In genomic region chr20:54122681-54123586, GRCh38 we compare ENCODE assay signal across 1 cellular context.
A peak's percentile ranks its signal among the peaks of the same experiment; 100 is the strongest.
TF ChIP-seq lines count a peak whose summit lies in the region.

No MANE protein-coding gene starts in this region.

TF ChIP-seq in HepG2, 621 proteins besides CTCF, POLR2A, EP300 and RAD21 (continued from another document and continues in another):
- no peak for TF ChIP-seq MEIS1 (CRISPR knock-in tag; IDR thresholded peaks at IDR 0.05; ENCODE audit: borderline replicate concordance)
- peak; percentile 28 for TF ChIP-seq AGO2 (optimal IDR thresholded peaks at IDR 0.05; ENCODE audit: low read depth, low read length)
- TF ChIP-seq ZNF788 (CRISPR knock-in tag; IDR thresholded peaks at IDR 0.05; ENCODE audit: borderline replicate concordance), result 0 out of 2 replicates have a peak, but pooled peaks have one; percentile 19
- TF ChIP-seq RELA (CRISPR knock-in tag; IDR thresholded peaks at IDR 0.05), result no peak
- no peak for TF ChIP-seq NONO (IDR thresholded peaks at IDR 0.05)
- peak; percentile 48; the same call in 1 of the 2 replicates for TF ChIP-seq NONO (CRISPR knock-in tag; conservative IDR thresholded peaks at IDR 0.05)
- TF ChIP-seq HNF1B (CRISPR knock-in tag; IDR thresholded peaks at IDR 0.05), result 0 out of 2 replicates have a peak, but pooled peaks have one; percentile 63
- peak; percentile 17; the same call in 1 of the 2 replicates for TF ChIP-seq DRAP1 (CRISPR knock-in tag; IDR thresholded peaks at IDR 0.05)
- no peak for TF ChIP-seq PCBP2 (optimal IDR thresholded peaks at IDR 0.05; ENCODE audit: low read depth, low read length, poor library complexity, severe bottlenecking)
- TF ChIP-seq ZNF691 (CRISPR knock-in tag; IDR thresholded peaks at IDR 0.05; ENCODE audit: borderline replicate concordance, low read depth), result 0 out of 2 replicates have a peak, but pooled peaks have one; percentile 27
- TF ChIP-seq ZNF841 (CRISPR knock-in tag; IDR thresholded peaks at IDR 0.05; ENCODE audit: borderline replicate concordance), result 0 out of 2 replicates have a peak, but pooled peaks have one; percentile 51
- no peak for TF ChIP-seq SIN3A (IDR thresholded peaks at IDR 0.05; ENCODE audit: borderline replicate concordance, low read depth, low read length)
- no peak for TF ChIP-seq MEF2D (CRISPR knock-in tag; IDR thresholded peaks at IDR 0.05)
- TF ChIP-seq ONECUT2 (CRISPR knock-in tag; IDR thresholded peaks at IDR 0.05), result no peak
- TF ChIP-seq NFRKB (IDR thresholded peaks at IDR 0.05), result no peak
- peak; percentile 63 for TF ChIP-seq ZNF775 (CRISPR knock-in tag; IDR thresholded peaks at IDR 0.05; ENCODE audit: borderline replicate concordance)
- TF ChIP-seq RNF219 (CRISPR knock-in tag; IDR thresholded peaks at IDR 0.05), result 0 out of 2 replicates have a peak, but pooled peaks have one; percentile 62
- peak; percentile 71 for TF ChIP-seq TEAD3 (CRISPR knock-in tag; optimal IDR thresholded peaks at IDR 0.05; ENCODE audit: borderline replicate concordance)
- TF ChIP-seq ZNF318 (CRISPR knock-in tag; IDR thresholded peaks at IDR 0.05), result no peak
- TF ChIP-seq ZNF431 (CRISPR knock-in tag; IDR thresholded peaks at IDR 0.05; ENCODE audit: borderline replicate concordance, low read depth), result 0 out of 2 replicates have a peak, but pooled peaks have one; percentile 77
- 0 out of 2 replicates have a peak, but pooled peaks have one; percentile 3 for TF ChIP-seq SUZ12 (IDR thresholded peaks at IDR 0.05; ENCODE audit: low read depth, low read length)
- TF ChIP-seq MXD4 (CRISPR knock-in tag; IDR thresholded peaks at IDR 0.05), result no peak; the same call in 1 of the 2 replicates
- no peak; the same call in 1 of the 2 replicates for TF ChIP-seq STAG1 (CRISPR knock-in tag; IDR thresholded peaks at IDR 0.05)
- TF ChIP-seq ZNF142 (CRISPR knock-in tag; IDR thresholded peaks at IDR 0.05), result 0 out of 2 replicates have a peak, but pooled peaks have one; percentile 2
- TF ChIP-seq NCOA2 (CRISPR knock-in tag; IDR thresholded peaks at IDR 0.05), result peak; percentile 30
- 0 out of 2 replicates have a peak, but pooled peaks have one; percentile 6 for TF ChIP-seq CHD2 (IDR thresholded peaks at IDR 0.05; ENCODE audit: low read depth, low read length)
- peak; percentile 54; the same call in 1 of the 2 replicates for TF ChIP-seq SMYD3 (CRISPR knock-in tag; IDR thresholded peaks at IDR 0.05)
- no peak for TF ChIP-seq FOXA1 (IDR thresholded peaks at IDR 0.05)
- TF ChIP-seq FOXA1 (CRISPR knock-in tag; IDR thresholded peaks at IDR 0.05), result peak; percentile 79
- TF ChIP-seq ZNF331 (CRISPR knock-in tag; IDR thresholded peaks at IDR 0.05), result 0 out of 2 replicates have a peak, but pooled peaks have one; percentile 34
- TF ChIP-seq ZNF513 (CRISPR knock-in tag; conservative IDR thresholded peaks at IDR 0.05), result no peak
- peak; percentile 62; the same call in 1 of the 2 replicates for TF ChIP-seq ZBTB20 (CRISPR knock-in tag; IDR thresholded peaks at IDR 0.05; ENCODE audit: borderline replicate concordance, low read depth)
- TF ChIP-seq ZNF230 (CRISPR knock-in tag; IDR thresholded peaks at IDR 0.05), result 0 out of 2 replicates have a peak, but pooled peaks have one; percentile 22
- TF ChIP-seq HNF4G (IDR thresholded peaks at IDR 0.05; ENCODE audit: borderline replicate concordance, low read depth, low read length), result peak; percentile 94
- TF ChIP-seq HNF4G (CRISPR knock-in tag; IDR thresholded peaks at IDR 0.05; ENCODE audit: borderline replicate concordance, low read depth), result no peak; the same call in 1 of the 2 replicates
